In the genomic region with DNA sequence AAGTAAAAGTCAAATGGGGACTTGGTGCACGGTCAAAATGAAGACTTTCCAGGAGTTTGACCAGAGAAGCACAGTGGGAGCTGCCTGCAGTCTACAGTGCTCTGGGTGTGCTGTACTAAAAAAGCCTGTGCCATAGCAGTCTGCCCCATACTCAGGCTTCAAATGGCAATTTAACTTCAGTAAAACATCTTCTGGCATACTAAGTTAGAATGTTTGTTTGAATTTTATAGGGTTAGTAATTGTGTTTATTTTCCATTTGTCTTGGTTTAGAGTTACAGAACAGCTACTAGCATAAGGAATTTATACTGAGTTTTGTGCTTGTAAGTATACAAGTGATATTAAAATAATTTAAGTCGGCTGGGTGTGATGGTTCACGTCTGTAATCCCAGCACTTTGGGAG, we compare ENCODE assay signal across 14 cellular contexts. TPM values are rescaled to one million over a fixed set of nuclear protein-coding genes. Genes with fewer than 3 reads are reported as not detected.
A peak's percentile ranks its signal among the peaks of the same experiment; 100 is the strongest.
DNase-seq lines count a peak whose midpoint lies in the region; ATAC-seq and TF ChIP-seq lines count a peak whose summit lies in the region.
"Had no signal": no experiment of that assay in that cellular context is flagged by ENCODE, and none has a peak within 500 bp of the region (broad histone marks: within the 10 kb centered on the region; RNA-seq: fewer than 3 reads in every experiment).

No MANE protein-coding gene starts in this region.

- dilution Hi-C loops in IMR-90 (cut with HindIII; ENCODE audit: low sequenced_read_pairs, unreplicated experiment), result no loop called here

- H3K4ac ChIP-seq in IMR-90 (ENCODE audit: low read depth, low read length), result no peak overlapping the region

- no peak overlapping the region for H2BK15ac ChIP-seq in IMR-90 (ENCODE audit: low read depth, low read length)

- no peak overlapping the region for H3K9ac ChIP-seq in IMR-90 (ENCODE audit: low read depth, low read length)

- H3K4me1 Mint-ChIP-seq in immature natural killer cell, result no peaks in the 10 kb centered on the region
- H3K4me1 Mint-ChIP-seq: B cell; CD4-positive, alpha-beta memory T cell had no signal

- BruUV-seq in IMR-90 (replicated peaks; lab: Mats Ljungman, UMichigan), result no TSS peak

- TF ChIP-seq RAD21 in IMR-90 (IDR thresholded peaks at IDR 0.05; ENCODE audit: low read length), result no peak

- no peak for TF ChIP-seq POLR2A in IMR-90 (IDR thresholded peaks at IDR 0.05; ENCODE audit: low read depth, low read length)

- in situ Hi-C loops in IMR-90 (cut with MboI; ENCODE audit: low sequenced_read_pairs), result no loop called here

- 71% methylated on average over 1 of the region's 3 CpGs; no CpG with 5 or more reads in 1 of the 2 experiments for WGBS in IMR-90 (ENCODE audit: extremely low coverage in 2 of 2, insufficient read length in 1 of 2), 2 experiments

- no peak overlapping the region for H3K23ac ChIP-seq in IMR-90 (ENCODE audit: low read depth, low read length)

- no peak overlapping the region for H2AFZ ChIP-seq in IMR-90 (replicated peaks; ENCODE audit: low read length, poor library complexity)

- no peak overlapping the region for H2BK20ac ChIP-seq in IMR-90 (ENCODE audit: low read depth, low read length)

- no peak overlapping the region for H3K27ac Mint-ChIP-seq in immature natural killer cell
- H3K27ac Mint-ChIP-seq: B cell; CD4-positive, alpha-beta memory T cell had no signal

- TF ChIP-seq CTCF in C4-2B (conservative IDR thresholded peaks at IDR 0.05) (no peak), IMR-90 (conservative IDR thresholded peaks at IDR 0.05; ENCODE audit: low read depth, low read length) (no peak), VCaP (conservative IDR thresholded peaks at IDR 0.05) (no peak)

- H4K5ac ChIP-seq in IMR-90 (ENCODE audit: low read depth, low read length), result no peak overlapping the region

- H2BK120ac ChIP-seq in IMR-90 (ENCODE audit: low read depth, low read length), result no peak overlapping the region

- no peaks in the 10 kb centered on the region for H3K36me3 Mint-ChIP-seq in immature natural killer cell
- H3K36me3 Mint-ChIP-seq: CD4-positive, alpha-beta memory T cell had no signal

- no peak overlapping the region for H4K8ac ChIP-seq in IMR-90 (ENCODE audit: low read depth in 2 of 2, low read length in 2 of 2)

- POLR2A ChIA-PET in IMR-90 (lab: Charles Lee; ENCODE audit: unreplicated experiment), result no interaction called here

- H2AK9ac ChIP-seq in IMR-90 (replicated peaks; ENCODE audit: low read depth, low read length, poor library complexity), result no peak overlapping the region

- no peak overlapping the region for H3K14ac ChIP-seq in IMR-90 (replicated peaks; ENCODE audit: low read depth, low read length)

- H3K27ac ChIP-seq in C4-2B, result peak overlapping the region; percentile 35; the same call in 1 of the 2 replicates
- H3K27ac ChIP-seq in IMR-90 (ENCODE audit: insufficient read depth, low read length), result no peak overlapping the region
- peak overlapping the region; percentile 51 for H3K27ac ChIP-seq in VCaP

- no peak overlapping the region for H3K56ac ChIP-seq in IMR-90 (ENCODE audit: extremely low read depth, insufficient read depth, low read length)

- no peak for DNase-seq in IMR-90
- DNase-seq in fibroblast of peridontal ligament (ENCODE audit: extremely low read depth), result peak; percentile 23
- no peak for DNase-seq in T1000 (lab: John Stamatoyannopoulos, UW)
- DNase-seq in immature natural killer cell, result no peak
- DNase-seq: C1 segment of cervical spinal cord; CD4-positive, alpha-beta memory T cell; DMS79; EL; HCEC 1CT had no signal

- no peak overlapping the region for H2BK5ac ChIP-seq in IMR-90 (ENCODE audit: low read depth, low read length, poor library complexity, severe bottlenecking)

- intact Hi-C loops in IMR-90 (cut with micrococcal nuclease), result no loop called here

- no peaks in the 10 kb centered on the region for H3K36me3 ChIP-seq in IMR-90 (ENCODE audit: control insufficient read depth, insufficient read depth, low read length)

- no peaks in the 10 kb centered on the region for H4K20me1 ChIP-seq in IMR-90 (ENCODE audit: insufficient read depth, low read length)

- peaks cover 0 to 10% (median 4%) of the 10 kb centered on the region in 3 donors for H3K27me3 Mint-ChIP-seq in immature natural killer cell (ENCODE audit: low read depth in 3 of 3)

- H3K4me1 ChIP-seq in IMR-90 (ENCODE audit: control insufficient read depth, insufficient read depth, low read length), result peaks cover 4% of the 10 kb centered on the region

- H3K79me1 ChIP-seq in IMR-90 (ENCODE audit: low read depth in 1 of 2, low read length in 2 of 2), result no peaks in the 10 kb centered on the region

- peaks cover 38% of the 10 kb centered on the region for H3K27me3 ChIP-seq in IMR-90 (ENCODE audit: control insufficient read depth, insufficient read depth, low read length)

- peaks cover 6% of the 10 kb centered on the region; the same call in 1 of the 2 replicates for H3K9me1 ChIP-seq in IMR-90 (ENCODE audit: insufficient read depth, low read length)

- CTCF ChIA-PET in IMR-90 (lab: Yijun Ruan, JAX), result interaction anchor here (0.6 kb wide), 1 partner anchor 61 kb away, joined by 4 read pairs; no protein-coding TSS in a partner anchor

- no peaks in the 10 kb centered on the region for H3K9me3 Mint-ChIP-seq in immature natural killer cell

- no peak overlapping the region for H3K18ac ChIP-seq in IMR-90 (ENCODE audit: low read depth, low read length)

- no peak overlapping the region for H2AK5ac ChIP-seq in IMR-90 (ENCODE audit: low read depth, low read length)

- no peak overlapping the region for H3K4me3 ChIP-seq in IMR-90 (ENCODE audit: insufficient read depth, low read depth, low read length)

- H3K9me3 ChIP-seq in IMR-90 (ENCODE audit: control insufficient read depth, insufficient read depth, low read length), result no peaks in the 10 kb centered on the region

- peak overlapping the region; percentile 67; the same call in 1 of the 2 replicates for H3K4me2 ChIP-seq in IMR-90 (ENCODE audit: low read depth, low read length)

- H4K91ac ChIP-seq in IMR-90 (ENCODE audit: insufficient read depth, low read depth, low read length), result no peak overlapping the region

- peak; percentile 88 for ATAC-seq in IMR-90 (ENCODE audit: low read depth)
- ATAC-seq in GM21367 (IDR thresholded peaks at IDR 0.05; ENCODE audit: unreplicated experiment), result no peak
- ATAC-seq: HepG2 had no signal

- H3K4me3 Mint-ChIP-seq in immature natural killer cell, result no peak overlapping the region
- H3K4me3 Mint-ChIP-seq: B cell; CD4-positive, alpha-beta memory T cell had no signal

TF ChIP-seq in IMR-90, 13 proteins besides CTCF, POLR2A, EP300 and RAD21:
- no peak for TF ChIP-seq RFX5 (IDR thresholded peaks at IDR 0.05; ENCODE audit: low read depth, low read length)
TF ChIP-seq in IMR-90: peak in this region for 0.

RNA-seq across cellular contexts. Expression of gene LIPT2, which starts 29.3 kb away (rescaled TPM):
- 2.2 and 2.9 TPM in 2 replicates for total RNA-seq in IMR-90 (2012; rRNA removed)
- polyA plus RNA-seq in IMR-90 (2012; rRNA removed) (1.7 and 2.2 TPM in 2 replicates), immature natural killer cell (10 to 100 TPM in 1 of 3 donors, 1 to 10 TPM in 2; 6.4 to 13.4 (median 9.7) TPM)
- polyA plus RNA-seq in IMR-90 (2012; cell fraction: cytosol; rRNA removed), result 1.9 and 2.7 TPM in 2 replicates
- polyA plus RNA-seq in IMR-90 (2012; cell fraction: nucleus; rRNA removed; ENCODE audit: low replicate concordance), result 1.1 and 1.4 TPM in 2 replicates

RNA-seq across cellular contexts. Expression of gene KCNE3, which starts 55.4 kb away (rescaled TPM):
- total RNA-seq in IMR-90 (2012; rRNA removed), result under 0.01 and 0.18 TPM in 2 replicates
- polyA plus RNA-seq in IMR-90 (2012; rRNA removed) (0.05 and 0.16 TPM in 2 replicates), immature natural killer cell (under 1 TPM in 1 of 3 donors, not detected in 2; 0.54 TPM)
- 0.02 and 0.09 TPM in 2 replicates for polyA plus RNA-seq in IMR-90 (2012; cell fraction: cytosol; rRNA removed)
- 0.04 and 0.16 TPM in 2 replicates for polyA plus RNA-seq in IMR-90 (2012; cell fraction: nucleus; rRNA removed; ENCODE audit: low replicate concordance)
- total RNA-seq: B cell had no signal
- polyA plus RNA-seq: CD4-positive, alpha-beta memory T cell had no signal
